Comparison of ENCODE assay signal across 1 cellular context in genomic region chr6:142398353-142398752, GRCh38.
TF ChIP-seq lines count a peak whose summit lies in the region.

No MANE protein-coding gene starts in this region.

TF ChIP-seq in H1, 55 proteins besides CTCF, POLR2A, EP300 and RAD21:
- no peak for TF ChIP-seq BRCA1 (IDR thresholded peaks at IDR 0.05; ENCODE audit: low read depth, low read length)
- TF ChIP-seq SRF (IDR thresholded peaks at IDR 0.05; ENCODE audit: low read depth, low read length) = no peak
- TF ChIP-seq BACH1 (IDR thresholded peaks at IDR 0.05; ENCODE audit: low read length) = no peak
- no peak for TF ChIP-seq POU5F1 (IDR thresholded peaks at IDR 0.05; ENCODE audit: low read depth, low read length)
- TF ChIP-seq ZNF274 (IDR thresholded peaks at IDR 0.05; ENCODE audit: borderline replicate concordance, extremely low read depth, low read length) = no peak
- no peak for TF ChIP-seq NRF1 (IDR thresholded peaks at IDR 0.05; ENCODE audit: low read depth, low read length)
- no peak for TF ChIP-seq JUN (IDR thresholded peaks at IDR 0.05; ENCODE audit: low read depth, low read length)
- no peak for TF ChIP-seq CHD2 (IDR thresholded peaks at IDR 0.05; ENCODE audit: low read length)
- TF ChIP-seq ATF3 (IDR thresholded peaks at IDR 0.05; ENCODE audit: insufficient read depth, low read depth, low read length) = no peak
- no peak for TF ChIP-seq GABPA (IDR thresholded peaks at IDR 0.05; ENCODE audit: borderline replicate concordance, insufficient read depth, low read length)
- TF ChIP-seq CTBP2 (IDR thresholded peaks at IDR 0.05; ENCODE audit: borderline replicate concordance, insufficient read depth, insufficient read length, low read length) = no peak
- TF ChIP-seq TEAD4 (IDR thresholded peaks at IDR 0.05; ENCODE audit: low read depth, low read length) = no peak
- TF ChIP-seq PHF8 (conservative IDR thresholded peaks at IDR 0.05; ENCODE audit: low read depth, low read length) = no peak
- TF ChIP-seq MAFK (IDR thresholded peaks at IDR 0.05; ENCODE audit: low read depth, low read length) = no peak
- no peak for TF ChIP-seq SIRT6 (IDR thresholded peaks at IDR 0.05; ENCODE audit: low read length)
- no peak for TF ChIP-seq HDAC2 (IDR thresholded peaks at IDR 0.05; ENCODE audit: borderline replicate concordance in 1 of 2, low read depth in 2 of 2, low read length in 2 of 2)
- no peak for TF ChIP-seq YY1 (IDR thresholded peaks at IDR 0.05; ENCODE audit: low read depth, low read length)
- TF ChIP-seq FOSL1 (IDR thresholded peaks at IDR 0.05; ENCODE audit: insufficient read depth, low read depth, low read length) = no peak
- no peak for TF ChIP-seq CREB1 (IDR thresholded peaks at IDR 0.05)
